Comparison of ENCODE assay signal across 3 cellular contexts in genomic region chr1:203539831-203540546, GRCh38.
TF ChIP-seq lines count a peak whose summit lies in the region.

No MANE protein-coding gene starts in this region.

TF ChIP-seq in HCT116, 20 proteins besides CTCF, POLR2A, EP300 and RAD21:
- TF ChIP-seq JUND (IDR thresholded peaks at IDR 0.05) (no peak), SRF (IDR thresholded peaks at IDR 0.05; ENCODE audit: low read depth) (no peak), POLR2AphosphoS5 (IDR thresholded peaks at IDR 0.05; ENCODE audit: low read depth, low read length) (no peak), FOSL1 (IDR thresholded peaks at IDR 0.05; ENCODE audit: low read depth) (no peak), CBX3 (IDR thresholded peaks at IDR 0.05; ENCODE audit: low read depth) (no peak), EGR1 (IDR thresholded peaks at IDR 0.05; ENCODE audit: low read depth) (no peak), ELF1 (IDR thresholded peaks at IDR 0.05; ENCODE audit: borderline replicate concordance, low read depth) (no peak), SP1 (IDR thresholded peaks at IDR 0.05; ENCODE audit: low read depth) (no peak), ATF3 (IDR thresholded peaks at IDR 0.05) (no peak), YY1 (IDR thresholded peaks at IDR 0.05; ENCODE audit: extremely low read depth, insufficient replicate concordance, low read depth, low read length) (no peak), SIN3A (IDR thresholded peaks at IDR 0.05; ENCODE audit: low read depth) (no peak), TCF7L2 (IDR thresholded peaks at IDR 0.05; ENCODE audit: borderline replicate concordance, extremely low read depth, insufficient read depth, insufficient read length) (no peak), ZBTB33 (IDR thresholded peaks at IDR 0.05; ENCODE audit: extremely low read depth, insufficient replicate concordance, low read length) (no peak), ZNF274 (IDR thresholded peaks at IDR 0.05; ENCODE audit: low read depth, low read length) (no peak), EZH2 (IDR thresholded peaks at IDR 0.05) (no peak), EZH2phosphoT487 (IDR thresholded peaks at IDR 0.05; ENCODE audit: borderline replicate concordance) (no peak), MAX (IDR thresholded peaks at IDR 0.05) (no peak), ZFX (IDR thresholded peaks at IDR 0.05) (no peak), CEBPB (IDR thresholded peaks at IDR 0.05; ENCODE audit: low read depth) (no peak)

TF ChIP-seq in WTC11, 78 proteins besides CTCF, POLR2A, EP300 and RAD21:
- TF ChIP-seq GABPB1 (CRISPR knock-in tag; IDR thresholded peaks at IDR 0.05) (no peak), FOXP1 (CRISPR knock-in tag; IDR thresholded peaks at IDR 0.05; ENCODE audit: borderline replicate concordance) (no peak), ZSCAN18 (CRISPR knock-in tag; IDR thresholded peaks at IDR 0.05) (no peak)

TF ChIP-seq in HepG2, 621 proteins besides CTCF, POLR2A, EP300 and RAD21:
- no peak for TF ChIP-seq SALL1 (CRISPR knock-in tag; IDR thresholded peaks at IDR 0.05)
- TF ChIP-seq ZNF280D (CRISPR knock-in tag; IDR thresholded peaks at IDR 0.05): no peak
- TF ChIP-seq THAP11 (CRISPR knock-in tag; IDR thresholded peaks at IDR 0.05): peak; percentile 81
- no peak for TF ChIP-seq ZNF891 (CRISPR knock-in tag; IDR thresholded peaks at IDR 0.05)
- no peak for TF ChIP-seq ZNF34 (CRISPR knock-in tag; IDR thresholded peaks at IDR 0.05; ENCODE audit: borderline replicate concordance)
- TF ChIP-seq ZNF746 (CRISPR knock-in tag; IDR thresholded peaks at IDR 0.05): no peak
- TF ChIP-seq JARID2 (CRISPR knock-in tag; IDR thresholded peaks at IDR 0.05; ENCODE audit: insufficient replicate concordance): no peak
- TF ChIP-seq SIN3A (IDR thresholded peaks at IDR 0.05; ENCODE audit: borderline replicate concordance, low read depth, low read length): no peak
- TF ChIP-seq ZNF513 (CRISPR knock-in tag; conservative IDR thresholded peaks at IDR 0.05): no peak
- no peak for TF ChIP-seq ETV5 (CRISPR knock-in tag; IDR thresholded peaks at IDR 0.05; ENCODE audit: borderline replicate concordance)
- no peak for TF ChIP-seq CEBPB (IDR thresholded peaks at IDR 0.05; ENCODE audit: borderline replicate concordance, low read depth, low read length)
- TF ChIP-seq SALL2 (CRISPR knock-in tag; IDR thresholded peaks at IDR 0.05): no peak
- no peak for TF ChIP-seq SOX5 (CRISPR knock-in tag; IDR thresholded peaks at IDR 0.05; ENCODE audit: borderline replicate concordance)
- peak; percentile 60; the same call in 1 of the 2 replicates for TF ChIP-seq ZNF143 (CRISPR knock-in tag; IDR thresholded peaks at IDR 0.05)
- no peak for TF ChIP-seq RFXANK (CRISPR knock-in tag; IDR thresholded peaks at IDR 0.05)
